ENCODE assay signal across 14 cellular contexts in the genomic region with DNA sequence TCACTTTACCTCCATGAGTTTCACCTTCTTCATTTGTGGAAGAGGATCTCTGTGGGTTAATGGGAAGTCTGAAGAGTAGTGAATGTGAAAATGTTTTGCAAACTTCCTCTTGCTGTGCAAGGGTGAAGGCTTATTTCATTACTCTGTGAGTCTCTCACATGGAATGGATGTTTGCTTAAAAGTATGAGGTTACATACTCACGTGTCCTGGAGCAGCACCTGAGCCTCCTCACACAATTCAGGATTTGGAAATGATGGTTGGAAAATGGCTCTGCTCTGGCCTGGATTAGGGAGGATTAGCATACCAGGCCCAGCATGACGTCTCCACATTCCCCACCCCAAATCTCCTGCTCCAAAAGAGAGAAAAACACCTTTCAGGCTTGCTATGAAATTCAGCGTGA. TPM values are rescaled to one million over a fixed set of nuclear protein-coding genes. Genes with fewer than 3 reads are reported as not detected.
A peak's percentile ranks its signal among the peaks of the same experiment; 100 is the strongest.
DNase-seq lines count a peak whose midpoint lies in the region; ATAC-seq, FAIRE-seq and TF ChIP-seq lines count a peak whose summit lies in the region.
"Had no signal": no experiment of that assay in that cellular context is flagged by ENCODE, and none has a peak within 500 bp of the region (broad histone marks: within the 10 kb centered on the region; RNA-seq: fewer than 3 reads in every experiment).

No MANE protein-coding gene starts in this region.

- no peak overlapping the region for H3K27ac Mint-ChIP-seq in Caco-2 (ENCODE audit: unreplicated experiment)
- no peak overlapping the region for H3K27ac Mint-ChIP-seq in stimulated activated memory B cell treated with anti-CD40 and anti-IgM and Interleukin-4, amounts not matched to agents 10 μg/mL and 1 μg/mL and 100 μg/mL, for 72 hours

- no peak for ATAC-seq in HG02571 (IDR thresholded peaks at IDR 0.05; ENCODE audit: unreplicated experiment)
- ATAC-seq in stimulated activated memory B cell treated with anti-CD40 and anti-IgM and Interleukin-4, amounts not matched to agents 10 μg/mL and 1 μg/mL and 100 μg/mL, for 72 hours = no peak

- H3K27me3 Mint-ChIP-seq in Caco-2 (ENCODE audit: insufficient read depth, unreplicated experiment) = peaks cover 16% of the 10 kb centered on the region
- peaks cover 18% of the 10 kb centered on the region for H3K27me3 Mint-ChIP-seq in stimulated activated memory B cell treated with anti-CD40 and anti-IgM and Interleukin-4, amounts not matched to agents 10 μg/mL and 1 μg/mL and 100 μg/mL, for 72 hours

- no peak overlapping the region for H3K23ac ChIP-seq in H1 (ENCODE audit: insufficient read length)

- H3K56ac ChIP-seq in H1 (replicated peaks; ENCODE audit: insufficient read length, low read depth, low read length) = no peak overlapping the region

- H2AK5ac ChIP-seq in H1 (ENCODE audit: low read depth, low read length) = no peak overlapping the region

- no peaks in the 10 kb centered on the region; the same call in 1 of the 2 replicates for H3K79me1 ChIP-seq in H1 (ENCODE audit: low read depth, low read length)

- H2BK12ac ChIP-seq in H1 (ENCODE audit: low read depth, low read length) = no peak overlapping the region

- no peak overlapping the region for H4K91ac ChIP-seq in H1 (replicated peaks; ENCODE audit: insufficient read length, low read length)

- H3K9ac ChIP-seq in H1 (replicated peaks in 1 of 4; ENCODE audit: extremely low read depth in 1 of 4, low read depth in 3 of 4, low read length in 3 of 4) = no peak overlapping the region

- H3K4me3 Mint-ChIP-seq in Caco-2 (ENCODE audit: unreplicated experiment) = no peak overlapping the region
- no peak overlapping the region for H3K4me3 Mint-ChIP-seq in stimulated activated memory B cell treated with anti-CD40 and anti-IgM and Interleukin-4, amounts not matched to agents 10 μg/mL and 1 μg/mL and 100 μg/mL, for 72 hours

- no peaks in the 10 kb centered on the region; the same call in 1 of the 2 replicates for H3K23me2 ChIP-seq in H1 (ENCODE audit: low read depth, low read length)

- no peaks in the 10 kb centered on the region for H3K36me3 Mint-ChIP-seq in Caco-2 (ENCODE audit: insufficient read depth, unreplicated experiment)
- H3K36me3 Mint-ChIP-seq in stimulated activated memory B cell treated with anti-CD40 and anti-IgM and Interleukin-4, amounts not matched to agents 10 μg/mL and 1 μg/mL and 100 μg/mL, for 72 hours = no peaks in the 10 kb centered on the region

- TF ChIP-seq EP300 in H1 (IDR thresholded peaks at IDR 0.05; ENCODE audit: borderline replicate concordance in 1 of 2, low read depth in 2 of 2, low read length in 2 of 2) = no peak

- H3K79me2 ChIP-seq in H1 (ENCODE audit: control insufficient read depth in 1 of 2, insufficient read depth in 2 of 2, low read length in 2 of 2) = peaks cover 0 to 28% of the 10 kb centered on the region in 2 experiments; a peak in 2 of 4 replicates

- H3K18ac ChIP-seq in H1 (ENCODE audit: extremely low read depth, low read length) = no peak overlapping the region

- H3K4me3 ChIP-seq in H1 (ENCODE audit: extremely low read depth in 1 of 4, insufficient read depth in 2 of 4, low read depth in 3 of 4, low read length in 4 of 4) = no peak overlapping the region
- H3K4me3 ChIP-seq in Caco-2 (ENCODE audit: low read depth, low read length) = no peak overlapping the region
- H3K4me3 ChIP-seq: prostate gland had no signal

- H2BK20ac ChIP-seq in H1 (ENCODE audit: low read length) = no peak overlapping the region

- no peaks in the 10 kb centered on the region for H3K36me3 ChIP-seq in H1 (ENCODE audit: control insufficient read depth in 2 of 4, insufficient read depth in 4 of 4, low read length in 3 of 4)
- H3K36me3 ChIP-seq in Caco-2 (ENCODE audit: control insufficient read depth, insufficient read depth, low read length) = no peaks in the 10 kb centered on the region
- H3K36me3 ChIP-seq: prostate gland had no signal

- peak; percentile 68 for FAIRE-seq in H1 (lab: Jason Lieb, UNC)

- in situ Hi-C loops in G401 (cut with HindIII; ENCODE audit: low sequenced_read_pairs) = no loop called here

- no peak overlapping the region for H4K8ac ChIP-seq in H1 (ENCODE audit: extremely low read depth, insufficient read depth, low read length)

- peaks cover 5 to 19% (median 13%) of the 10 kb centered on the region in 4 experiments for H3K4me1 ChIP-seq in H1 (replicated peaks in 1 of 4; ENCODE audit: control insufficient read depth in 3 of 4, insufficient read depth in 4 of 4, low read length in 3 of 4)
- H3K4me1 ChIP-seq in Caco-2 = peaks cover 7% of the 10 kb centered on the region
- H3K4me1 ChIP-seq: prostate gland had no signal

- peaks cover 0 to 3% (median 0%) of the 10 kb centered on the region in 4 experiments; a peak in 2 of 7 replicates for H3K27me3 ChIP-seq in H1 (replicated peaks in 1 of 4; ENCODE audit: control insufficient read depth in 3 of 4, extremely low read depth in 1 of 4, insufficient read depth in 3 of 4, low read length in 3 of 4)
- H3K27me3 ChIP-seq in Caco-2 (replicated peaks; ENCODE audit: control insufficient read depth, insufficient read depth, low read length) = no peaks in the 10 kb centered on the region; the same call in 1 of the 2 replicates

- H4K5ac ChIP-seq in H1 (ENCODE audit: insufficient read length, low read depth, low read length) = no peak overlapping the region

- H3K9me3 ChIP-seq in H1 (ENCODE audit: insufficient read depth in 2 of 2, low read depth in 1 of 2, low read length in 1 of 2) = no peaks in the 10 kb centered on the region
- no peaks in the 10 kb centered on the region for H3K9me3 ChIP-seq in Caco-2
- H3K9me3 ChIP-seq: prostate gland had no signal

- no peak overlapping the region for H3K4ac ChIP-seq in H1 (replicated peaks; ENCODE audit: insufficient read length, low read depth, low read length)

- H3K14ac ChIP-seq in H1 (ENCODE audit: insufficient read length) = no peak overlapping the region

- no peak overlapping the region for H2BK120ac ChIP-seq in H1 (replicated peaks; ENCODE audit: low read depth, low read length)

- H2BK15ac ChIP-seq in H1 (ENCODE audit: low read length) = no peak overlapping the region

- no peaks in the 10 kb centered on the region for H3K9me3 Mint-ChIP-seq in Caco-2 (ENCODE audit: unreplicated experiment)
- no peaks in the 10 kb centered on the region for H3K9me3 Mint-ChIP-seq in stimulated activated memory B cell treated with anti-CD40 and anti-IgM and Interleukin-4, amounts not matched to agents 10 μg/mL and 1 μg/mL and 100 μg/mL, for 72 hours

- DNase-seq in COLO668 (lab: John Stamatoyannopoulos, UW; ENCODE audit: unreplicated experiment) (peak; percentile 42), G401 (ENCODE audit: low spot score) (peak; percentile 60), NCI-H524 treated with DMSO at 0.1 percent for 48 hours (lab: John Stamatoyannopoulos, UW) (peak; percentile 5), H1 (ENCODE audit: low read depth in 1 of 2, low spot score in 2 of 2) (no peak), Caco-2 (no peak)
- DNase-seq: activated naive CD4-positive, alpha-beta T cell treated with Interleukin-2 at 50 U/mL for 16 hours; effector CD8-positive, alpha-beta T cell; hippocampal formation; NCI-H187 treated with DMSO at 0.1 percent for 48 hours; stimulated activated CD4-positive, alpha-beta T cell treated with anti-CD3 and anti-CD28 coated beads, Interleukin-12 subunit alpha, Interleukin-12 subunit beta, amount 100 ng/mL, for 4 hours had no signal

- 49% methylated on average over 3 of the region's 3 CpGs; no CpG with 5 or more reads in 1 of the 2 experiments for WGBS in H1 (ENCODE audit: extremely low coverage in 1 of 2, insufficient coverage in 1 of 2, insufficient read length in 1 of 2, insufficient replicate concordance in 2 of 2, low coverage in 1 of 2, low lambda C conversion rate in 2 of 2, missing lambda C conversion rate in 1 of 2), 2 experiments

- no peak overlapping the region for H3K4me2 ChIP-seq in H1 (ENCODE audit: insufficient read depth in 1 of 2, low read depth in 2 of 2, low read length in 2 of 2)

- CTCF ChIA-PET in H1 (lab: Charles Lee; ENCODE audit: partially characterized antibody) = interaction anchor here (0.7 to 8.9 kb wide), 21 partner anchors 8 to 380 kb away, joined by 3 to 81 read pairs (median 4); no protein-coding TSS in a partner anchor
- CTCF ChIA-PET in Caco-2 (lab: Charles Lee) = interaction anchor here (0.8 to 1.7 kb wide), 3 partner anchors 22 to 173 kb away, joined by 3 to 22 read pairs (median 12); no protein-coding TSS in a partner anchor

- TF ChIP-seq CTCF in H1 (IDR thresholded peaks at IDR 0.05; ENCODE audit: control extremely low read depth in 1 of 3, insufficient read depth in 1 of 3, low read depth in 1 of 3, low read length in 3 of 3) = no peak
- TF ChIP-seq CTCF in Caco-2 (IDR thresholded peaks at IDR 0.05; ENCODE audit: insufficient read depth in 1 of 2, low read depth in 1 of 2, low read length in 1 of 2, severe bottlenecking in 1 of 2, unreplicated experiment in 1 of 2) = no peak

- no peak for TF ChIP-seq RAD21 in H1 (IDR thresholded peaks at IDR 0.05 in 1 of 2, conservative IDR thresholded peaks at IDR 0.05 in 1 of 2; ENCODE audit: low read depth in 2 of 2, low read length in 2 of 2)

- POLR2A ChIA-PET in H1 (lab: Charles Lee; ENCODE audit: partially characterized antibody) (no interaction called here), Caco-2 (lab: Charles Lee) (no interaction called here)

- no peak overlapping the region for H2BK5ac ChIP-seq in H1 (ENCODE audit: low read depth, low read length)

- no peak for TF ChIP-seq POLR2A in H1 (IDR thresholded peaks at IDR 0.05; ENCODE audit: control extremely low read depth in 1 of 2, low read depth in 2 of 2, low read length in 2 of 2)

- H2AFZ ChIP-seq in H1 (ENCODE audit: low read length) = no peak overlapping the region

- intact Hi-C loops in Caco-2 (cut with micrococcal nuclease; ENCODE audit: unreplicated experiment) = loop anchor here (2.0 kb wide), 1 partner anchor 28 kb away; no protein-coding TSS in a partner anchor

- peaks cover 0 to 4% of the 10 kb centered on the region in 2 experiments for H4K20me1 ChIP-seq in H1 (replicated peaks in 1 of 2; ENCODE audit: control insufficient read depth in 1 of 2, insufficient read depth in 2 of 2, low read length in 2 of 2)

- peaks cover 6% of the 10 kb centered on the region for H3K4me1 Mint-ChIP-seq in Caco-2 (ENCODE audit: low read depth, unreplicated experiment)
- H3K4me1 Mint-ChIP-seq in stimulated activated memory B cell treated with anti-CD40 and anti-IgM and Interleukin-4, amounts not matched to agents 10 μg/mL and 1 μg/mL and 100 μg/mL, for 72 hours = peaks cover 5% of the 10 kb centered on the region

- BruUV-seq in Caco-2 (replicated peaks; lab: Mats Ljungman, UMichigan) = no TSS peak

- H3K27ac ChIP-seq in H1 (ENCODE audit: low read depth, low read length) = no peak overlapping the region
- H3K27ac ChIP-seq: C4-2B, prostate gland had no signal

RNA-seq across cellular contexts. Expression of gene GRAMD1B, which starts 4.8 kb away (rescaled TPM):
- 31.0 and 33.3 TPM in 2 replicates for total RNA-seq in G401 (2014; rRNA removed; shearing (Covaris generic))
- 21.2 and 22.4 TPM in 2 replicates for total RNA-seq in H1 (2021; fragmentation: NEBNext Ultra II Directional; extraction: Animal tissue kit (Norgen Biotek cat#: 25700))
- 10.1 and 11.9 TPM in 2 replicates for polyA plus RNA-seq in H1 (2011; rRNA removed)
- 11.3 TPM for polyA plus RNA-seq in H1 (2011; cell fraction: cytosol; rRNA removed)
- polyA plus RNA-seq in H1 (2011; cell fraction: nucleus; rRNA removed) = 30.0 TPM
- 8.6 to 12.0 TPM (median 10.4 TPM) in 4 replicates for polyA plus RNA-seq in H1 (2012, experiment 1 of 2)
- polyA plus RNA-seq in H1 (2012, experiment 2 of 2) = 4.4 TPM
- 6.9 TPM for polyA plus RNA-seq in H1 (2013, experiment 1 of 2)
- polyA plus RNA-seq in H1 (2013, experiment 2 of 2) = 8.4 TPM
- 19.2 and 25.7 TPM in 2 replicates for polyA minus RNA-seq in H1 (2011; rRNA and poly(A)+ RNA removed)
- polyA minus RNA-seq in H1 (2011; cell fraction: cytosol; rRNA and poly(A)+ RNA removed) = 13.7 TPM
- 29.4 TPM for polyA minus RNA-seq in H1 (2011; cell fraction: nucleus; rRNA and poly(A)+ RNA removed)
- 1.2 and 1.5 TPM in 2 replicates for total RNA-seq in Caco-2 (2022)

Comparison
In these comparisons a context has a peak if more than half of its experiments do, and no peak if none do; other contexts are left out.
1. DNase-seq: peak in COLO668 (single experiment), G401 (single experiment) and NCI-H524 treated with DMSO at 0.1 percent for 48 hours (single experiment); none in H1 (0 of 2) and Caco-2 (0 of 2).